In the genomic region with DNA sequence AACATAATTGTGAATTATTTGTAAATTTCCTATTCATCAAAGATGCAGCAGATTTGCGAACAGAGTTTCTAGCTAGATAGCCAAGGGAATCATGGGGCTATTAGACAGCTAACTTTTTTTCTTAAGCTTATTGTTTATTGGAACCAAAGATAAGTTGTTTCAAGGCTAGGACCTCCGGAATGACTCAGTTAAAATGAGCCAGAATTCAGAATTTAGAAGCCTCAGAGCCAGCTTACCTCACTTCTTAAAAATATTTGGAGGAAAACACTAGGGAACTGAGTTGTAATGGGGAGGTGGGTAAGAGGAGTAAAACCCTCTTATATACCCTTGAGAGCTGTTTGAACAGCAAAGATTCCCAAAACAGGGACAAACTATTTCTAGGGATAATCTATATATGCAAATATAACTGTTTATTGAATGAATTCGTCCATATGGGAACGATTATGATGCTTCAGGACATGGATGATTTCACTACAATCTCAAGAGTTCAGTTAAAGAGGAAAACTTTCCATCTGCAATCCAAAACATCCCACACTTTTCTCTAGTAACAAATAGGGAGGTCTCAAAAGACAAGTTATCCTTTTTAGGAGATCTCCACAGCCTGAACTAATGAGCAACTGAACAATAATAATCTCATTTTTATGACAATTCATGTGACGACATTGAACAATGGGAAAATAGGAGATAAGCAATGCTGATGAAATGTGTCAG, we compare ENCODE assay signal across 12 cellular contexts. TPM values are rescaled to one million over a fixed set of nuclear protein-coding genes. Genes with fewer than 3 reads are reported as not detected.
DNase-seq lines count a peak whose midpoint lies in the region; ATAC-seq and TF ChIP-seq lines count a peak whose summit lies in the region.
"Had no signal": no experiment of that assay in that cellular context is flagged by ENCODE, and none has a peak within 500 bp of the region (broad histone marks: within the 10 kb centered on the region; RNA-seq: fewer than 3 reads in every experiment).

No MANE protein-coding gene starts in this region.

- no peaks in the 10 kb centered on the region for H3K27me3 ChIP-seq in breast epithelium
- no peaks in the 10 kb centered on the region for H3K27me3 ChIP-seq in GM23248 (replicated peaks; ENCODE audit: insufficient read depth)
- no peaks in the 10 kb centered on the region for H3K27me3 ChIP-seq in suprapubic skin
- peaks cover 0 to 7% (median 0%) of the 10 kb centered on the region in 45 donors for H3K27me3 ChIP-seq in dorsolateral prefrontal cortex
- H3K27me3 ChIP-seq: SJCRH30 had no signal

- TF ChIP-seq CTCF in breast epithelium (IDR thresholded peaks at IDR 0.05) = no peak
- no peak for TF ChIP-seq CTCF in MCF 10A (IDR thresholded peaks at IDR 0.05; ENCODE audit: unreplicated experiment)
- TF ChIP-seq CTCF in suprapubic skin (IDR thresholded peaks at IDR 0.05) = no peak
- no peak for TF ChIP-seq CTCF in dorsolateral prefrontal cortex (IDR thresholded peaks at IDR 0.05 in 54 of 56, conservative IDR thresholded peaks at IDR 0.05 in 2 of 56; ENCODE audit: low read depth in 1 of 56, partially characterized antibody in 56 of 56)

- H3K4me2 ChIP-seq in GM23248 (ENCODE audit: unreplicated experiment) = peak overlapping the region; percentile 24

- H3K4me3 ChIP-seq in breast epithelium = no peak overlapping the region
- H3K4me3 ChIP-seq in GM23248 = 0 out of 2 replicates have a peak overlapping the region, but pooled peaks have one; percentile 9
- H3K4me3 ChIP-seq in suprapubic skin = no peak overlapping the region
- H3K4me3 ChIP-seq in dorsolateral prefrontal cortex = no peak overlapping the region
- H3K4me3 ChIP-seq: SJCRH30 had no signal

- no peaks in the 10 kb centered on the region for H3K9me3 Mint-ChIP-seq in MCF 10A (ENCODE audit: unreplicated experiment)

- no peak for TF ChIP-seq EP300 in suprapubic skin (IDR thresholded peaks at IDR 0.05)

- intact Hi-C loops in breast epithelium (cut with DNase I; ENCODE audit: low total_unique reads) = no loop called here
- intact Hi-C loops in MCF 10A (cut with micrococcal nuclease) = loop anchor here (5.0 kb wide), 1 partner anchor 626 kb away; no protein-coding TSS in a partner anchor
- intact Hi-C loops in dorsolateral prefrontal cortex (cut with DNase I) = no loop called here

- H3K36me3 Mint-ChIP-seq in MCF 10A (ENCODE audit: insufficient read depth, unreplicated experiment) = no peaks in the 10 kb centered on the region

- H3K9ac ChIP-seq in GM23248 = 0 out of 2 replicates have a peak overlapping the region, but pooled peaks have one; percentile 20

- H3K9me2 ChIP-seq in GM23248 (ENCODE audit: insufficient read depth) = no peaks in the 10 kb centered on the region

- WGBS in GM23248 (ENCODE audit: low coverage in 1 of 2, low lambda C conversion rate in 2 of 2, missing lambda C conversion rate in 2 of 2), 2 experiments = 8 to 15% methylated on average over 5 of the region's 5 CpGs
- 58% methylated on average over 5 of the region's 5 CpGs for WGBS in suprapubic skin

- H3K27me3 Mint-ChIP-seq in MCF 10A (ENCODE audit: insufficient read depth, unreplicated experiment) = no peaks in the 10 kb centered on the region

- H3K27ac ChIP-seq in breast epithelium (peak overlapping the region; percentile 58 to 61), GM23248 (peak overlapping the region; percentile 31), suprapubic skin (peak overlapping the region; percentile 17), dorsolateral prefrontal cortex (no peak overlapping the region)
- H3K27ac ChIP-seq: 22Rv1, HL-60, SJCRH30 had no signal

- H3K4me3 Mint-ChIP-seq in MCF 10A (ENCODE audit: unreplicated experiment) = no peak overlapping the region

- BruUV-seq in MCF 10A (replicated peaks; lab: Mats Ljungman, UMichigan) = no TSS peak

- H3K79me2 ChIP-seq in GM23248 (ENCODE audit: insufficient read depth) = no peaks in the 10 kb centered on the region

- H3K9me3 ChIP-seq in breast epithelium (no peaks in the 10 kb centered on the region), GM23248 (ENCODE audit: low read depth) (no peaks in the 10 kb centered on the region), suprapubic skin (no peaks in the 10 kb centered on the region)
- H3K9me3 ChIP-seq: SJCRH30 had no signal

- H3K27ac Mint-ChIP-seq in MCF 10A (ENCODE audit: low read depth, unreplicated experiment) = no peak overlapping the region

- no peak for TF ChIP-seq POLR2A in breast epithelium (IDR thresholded peaks at IDR 0.05)
- no peak for TF ChIP-seq POLR2A in suprapubic skin (IDR thresholded peaks at IDR 0.05)

- H4K20me1 ChIP-seq in GM23248 (ENCODE audit: insufficient read depth) = no peaks in the 10 kb centered on the region

- in situ Hi-C loops in GM23248 (cut with MboI) = loop anchor here (25.0 kb wide), 1 partner anchor 296 kb away; no protein-coding TSS in a partner anchor

- CTCF ChIA-PET in MCF 10A (lab: Yijun Ruan, JAX) = interaction anchor here (0.5 to 2.3 kb wide), 39 partner anchors 9 to 744 kb away, joined by 3 to 107 read pairs (median 4); a partner anchor contains a TSS

- peaks cover 8% of the 10 kb centered on the region for H3K4me1 Mint-ChIP-seq in MCF 10A (ENCODE audit: insufficient read depth, unreplicated experiment)

- H3K4me1 ChIP-seq in breast epithelium (no peaks in the 10 kb centered on the region), GM23248 (ENCODE audit: insufficient read depth) (peaks cover 24% of the 10 kb centered on the region), suprapubic skin (no peaks in the 10 kb centered on the region)
- H3K4me1 ChIP-seq: SJCRH30 had no signal

- POLR2A ChIA-PET in MCF 10A (lab: Yijun Ruan, JAX) = interaction anchor here (0.8 to 2.1 kb wide), 5 partner anchors 11 to 372 kb away, joined by 4 to 16 read pairs (median 4); no protein-coding TSS in a partner anchor

- DNase-seq in breast epithelium (ENCODE audit: low spot score in 2 of 2) = no peak
- DNase-seq in MCF 10A (ENCODE audit: unreplicated experiment) = no peak
- peak; percentile 53 for DNase-seq in GM23248
- DNase-seq in fibroblast of peridontal ligament (ENCODE audit: extremely low read depth) = peak; percentile 92
- DNase-seq in suprapubic skin (ENCODE audit: low spot score in 2 of 2) = no peak
- DNase-seq in dorsolateral prefrontal cortex = no peak
- DNase-seq: NK-92 treated with Interleukin-12 subunit alpha and Interleukin-12 subunit beta, amount 100 ng/mL, for 24 hours had no signal

- peak overlapping the region; percentile 60 for H2AFZ ChIP-seq in GM23248

- ATAC-seq in GM21528 (IDR thresholded peaks at IDR 0.05; ENCODE audit: low FRiP score, unreplicated experiment) (no peak), HG03135 (IDR thresholded peaks at IDR 0.05; ENCODE audit: unreplicated experiment) (no peak)

- H3F3A ChIP-seq in GM23248 (ENCODE audit: insufficient read depth) = peaks cover 14% of the 10 kb centered on the region; the same call in 1 of the 2 replicates

- H3K36me3 ChIP-seq in breast epithelium (no peaks in the 10 kb centered on the region), GM23248 (ENCODE audit: low read depth) (no peaks in the 10 kb centered on the region), suprapubic skin (no peaks in the 10 kb centered on the region)
- H3K36me3 ChIP-seq: SJCRH30 had no signal

RNA-seq across cellular contexts. Expression of a gene that starts 12.6 kb away (rescaled TPM):
- total RNA-seq in breast epithelium (10 to 100 TPM; 23.6 to 53.0 (median 33.5) TPM), MCF 10A (2022) (23.0 and 25.2 TPM in 2 replicates), suprapubic skin (10 to 100 TPM; 13.6 to 33.2 (median 22.2) TPM), dorsolateral prefrontal cortex (10 to 100 TPM; 19.0 to 86.8 (median 44.8) TPM)
- 6.3 and 10.9 TPM in 2 replicates for total RNA-seq in GM23248 (2014; rRNA removed; shearing (Covaris generic))
- polyA plus RNA-seq in GM23248 (2016; fragmentation: Nextera tagmentation; extraction: Ambion mirVana) = 11.0 and 11.9 TPM in 2 replicates

Comparison
In these comparisons a context has a peak if more than half of its experiments do, and no peak if none do; other contexts are left out.
1. DNase-seq: peak in GM23248 (single experiment) and fibroblast of peridontal ligament (single experiment); none in breast epithelium (0 of 2), MCF 10A (single experiment), suprapubic skin (0 of 2) and dorsolateral prefrontal cortex (0 of 10).
2. H3K27ac ChIP-seq: peak in breast epithelium (2 of 2), GM23248 (single experiment) and suprapubic skin (single experiment); none in dorsolateral prefrontal cortex (0 of 59).